In genomic region chr16:23826528-23827244, GRCh38 we compare ENCODE assay signal across 9 cellular contexts. TPM values are rescaled to one million over a fixed set of nuclear protein-coding genes. Genes with fewer than 3 reads are reported as not detected.
DNase-seq lines count a peak whose midpoint lies in the region; ATAC-seq and TF ChIP-seq lines count a peak whose summit lies in the region.
"Had no signal": no experiment of that assay in that cellular context is flagged by ENCODE, and none has a peak within 500 bp of the region (broad histone marks: within the 10 kb centered on the region; RNA-seq: fewer than 3 reads in every experiment).

No MANE protein-coding gene starts in this region.

- H3K4me1 ChIP-seq in neutrophil (ENCODE audit: control insufficient read depth in 1 of 2, insufficient read depth in 1 of 2, low read depth in 1 of 2, low read length in 1 of 2): peaks cover 38 to 44% of the 10 kb centered on the region in 2 experiments

- H3K4me3 Mint-ChIP-seq in T-cell: peak overlapping the region; percentile 6 to 49 (median 45)

- no peaks in the 10 kb centered on the region for H3K9me3 ChIP-seq in neutrophil

- TF ChIP-seq CTCF in neutrophil (IDR thresholded peaks at IDR 0.05): no peak

- H3K4me3 ChIP-seq in neutrophil (ENCODE audit: low read depth in 1 of 2, low read length in 1 of 2): peak overlapping the region; percentile 36 to 43

- no peaks in the 10 kb centered on the region for H3K27me3 Mint-ChIP-seq in T-cell

- H3K27ac ChIP-seq in neutrophil: peak overlapping the region; percentile 84

- peak overlapping the region; percentile 94 to 97 for H3K27ac Mint-ChIP-seq in T-cell

- DNase-seq in activated CD4-positive, CD25-positive, alpha-beta regulatory T cell treated with anti-CD3 and anti-CD28 coated beads, Interleukin-2, amount 50 U/mL, for 72 hours: no peak
- DNase-seq in T-cell (peak in 20 of 34 experiments; percentile 11 to 58 (median 32)), COR-L47 (lab: John Stamatoyannopoulos, UW) (no peak)

- H3K36me3 ChIP-seq in neutrophil: no peaks in the 10 kb centered on the region

- peaks cover 0 to 12% (median 8%) of the 10 kb centered on the region in 3 donors for H3K9me3 Mint-ChIP-seq in T-cell

- ATAC-seq in activated CD4-positive, CD25-positive, alpha-beta regulatory T cell treated with anti-CD3 and anti-CD28 coated beads, Interleukin-2, amount 50 U/mL, for 24 hours: peak; percentile 33 to 57
- ATAC-seq in HG03060 (IDR thresholded peaks at IDR 0.05; ENCODE audit: low read depth, unreplicated experiment) (peak; percentile 67), T-cell (replicated peaks in 1 of 4) (peak; percentile 91 to 96 (median 92)), GM19328 (IDR thresholded peaks at IDR 0.05; ENCODE audit: unreplicated experiment) (no peak), GM19455 (IDR thresholded peaks at IDR 0.05; ENCODE audit: unreplicated experiment) (no peak)

- CTCF ChIA-PET in T-cell (lab: Charles Lee): interaction anchor here in 1 of 2 donors (0.7 to 1.5 kb wide), 3 partner anchors 184 to 244 kb away, joined by 3 to 4 read pairs (median 3); no protein-coding TSS in a partner anchor

- POLR2A ChIA-PET in T-cell (lab: Charles Lee): no interaction called here

- no peaks in the 10 kb centered on the region for H3K27me3 ChIP-seq in neutrophil

- no peaks in the 10 kb centered on the region for H3K36me3 Mint-ChIP-seq in T-cell

- H3K4me1 Mint-ChIP-seq in T-cell: peaks cover 30 to 48% (median 42%) of the 10 kb centered on the region in 3 donors

RNA-seq across cellular contexts. Expression of gene PRKCB, which starts 9.1 kb away (rescaled TPM):
- total RNA-seq in T-cell: 100 to 1,000 TPM in 4 of 5 donors, 10 to 100 TPM in 1; 84.7 to 114 (median 105) TPM
- total RNA-seq: fibroblast of lung had no signal

Comparison
In these comparisons a context has a peak if more than half of its experiments do, and no peak if none do; other contexts are left out.
1. ATAC-seq: peak in activated CD4-positive, CD25-positive, alpha-beta regulatory T cell treated with anti-CD3 and anti-CD28 coated beads, Interleukin-2, amount 50 U/mL, for 24 hours (2 of 2), HG03060 (single experiment) and T-cell (4 of 4); none in GM19328 (single experiment) and GM19455 (single experiment).
2. DNase-seq: peak in T-cell (20 of 34); none in activated CD4-positive, CD25-positive, alpha-beta regulatory T cell treated with anti-CD3 and anti-CD28 coated beads, Interleukin-2, amount 50 U/mL, for 72 hours (single experiment) and COR-L47 (single experiment).